In the genomic region with DNA sequence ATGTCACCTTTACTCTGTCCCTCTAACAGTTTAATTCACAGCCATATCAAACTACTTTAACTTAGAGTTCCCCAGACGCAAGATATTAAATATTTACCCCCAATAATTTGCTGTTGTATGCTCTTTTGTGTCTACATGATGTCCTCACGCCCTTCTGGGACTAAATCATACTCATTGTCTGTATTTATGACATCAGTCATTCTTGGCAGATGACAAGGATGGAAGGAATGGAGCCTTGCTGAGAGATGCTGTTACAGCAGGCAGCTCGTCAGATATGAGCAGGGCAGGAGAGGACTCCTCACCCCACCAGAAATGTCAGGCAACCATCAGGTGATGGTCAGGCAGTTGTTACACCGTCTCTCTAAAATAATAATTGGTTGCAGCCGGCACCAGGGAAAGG, we compare ENCODE assay signal across 19 cellular contexts. TPM values are rescaled to one million over a fixed set of nuclear protein-coding genes. Genes with fewer than 3 reads are reported as not detected.
DNase-seq lines count a peak whose midpoint lies in the region; ATAC-seq, FAIRE-seq and TF ChIP-seq lines count a peak whose summit lies in the region.
"Had no signal": no experiment of that assay in that cellular context is flagged by ENCODE, and none has a peak within 500 bp of the region (broad histone marks: within the 10 kb centered on the region; RNA-seq: fewer than 3 reads in every experiment).

No MANE protein-coding gene starts in this region.

- H3K4me3 Mint-ChIP-seq in CD4-positive, CD25-positive, alpha-beta regulatory T cell = no peak overlapping the region
- no peak overlapping the region for H3K4me3 Mint-ChIP-seq in activated T-helper 1 cell treated with anti-CD3 and anti-CD28 coated beads, Interleukin-12 subunit alpha, Interleukin-12 subunit beta, Interleukin-2, Interleukin-4 antibody, amounts not matched to agents 30 ng/mL and 10 ng/mL and 1 ng/mL, durations not matched to agents 14 hours and 24 hours and 36 hours
- H3K4me3 Mint-ChIP-seq in naive thymus-derived CD4-positive, alpha-beta T cell = no peak overlapping the region
- H3K4me3 Mint-ChIP-seq: CD8-positive, alpha-beta T cell had no signal

- H3K9me3 Mint-ChIP-seq in CD4-positive, CD25-positive, alpha-beta regulatory T cell = peaks cover 0 to 2% (median 0%) of the 10 kb centered on the region in 7 donors
- H3K9me3 Mint-ChIP-seq in activated T-helper 1 cell treated with anti-CD3 and anti-CD28 coated beads, Interleukin-12 subunit alpha, Interleukin-12 subunit beta, Interleukin-2, Interleukin-4 antibody, amounts not matched to agents 30 ng/mL and 10 ng/mL and 1 ng/mL, durations not matched to agents 14 hours and 24 hours and 36 hours = no peaks in the 10 kb centered on the region
- no peaks in the 10 kb centered on the region for H3K9me3 Mint-ChIP-seq in naive thymus-derived CD4-positive, alpha-beta T cell
- H3K9me3 Mint-ChIP-seq: CD8-positive, alpha-beta T cell had no signal

- H3K27me3 Mint-ChIP-seq in CD4-positive, CD25-positive, alpha-beta regulatory T cell = no peaks in the 10 kb centered on the region
- H3K27me3 Mint-ChIP-seq in activated T-helper 1 cell treated with anti-CD3 and anti-CD28 coated beads, Interleukin-12 subunit alpha, Interleukin-12 subunit beta, Interleukin-2, Interleukin-4 antibody, amounts not matched to agents 30 ng/mL and 10 ng/mL and 1 ng/mL, durations not matched to agents 14 hours and 24 hours and 36 hours (ENCODE audit: insufficient read depth) = no peaks in the 10 kb centered on the region
- no peaks in the 10 kb centered on the region for H3K27me3 Mint-ChIP-seq in naive thymus-derived CD4-positive, alpha-beta T cell

- no peaks in the 10 kb centered on the region for H3K79me2 ChIP-seq in smooth muscle cell (ENCODE audit: low read depth)

- no peaks in the 10 kb centered on the region for H3K27me3 ChIP-seq in CD4-positive, CD25-positive, alpha-beta regulatory T cell (ENCODE audit: control insufficient read depth, insufficient read depth, low read length)
- no peaks in the 10 kb centered on the region for H3K27me3 ChIP-seq in bronchial epithelial cell (ENCODE audit: control insufficient read depth, insufficient read depth, low read length)
- H3K27me3 ChIP-seq in naive thymus-derived CD4-positive, alpha-beta T cell (ENCODE audit: control insufficient read depth in 2 of 2, insufficient read depth in 2 of 2, low read length in 2 of 2) = no peaks in the 10 kb centered on the region
- H3K27me3 ChIP-seq in smooth muscle cell (ENCODE audit: low read depth) = no peaks in the 10 kb centered on the region
- H3K27me3 ChIP-seq in heart left ventricle = no peaks in the 10 kb centered on the region
- H3K27me3 ChIP-seq: BLaER1 treated with 17β-estradiol and CSF1 and Interleukin-3, amounts not matched to agents 10 nM and 100 nM had no signal

- 94% methylated on average over 5 of the region's 5 CpGs for WGBS in smooth muscle cell (ENCODE audit: low lambda C conversion rate)
- 89 to 95% (median 92%) methylated on average over 5 of the region's 5 CpGs for WGBS in heart left ventricle, 4 donors

- H3K9me3 ChIP-seq in CD4-positive, CD25-positive, alpha-beta regulatory T cell (ENCODE audit: control insufficient read depth in 2 of 2, low read length in 2 of 2) = no peaks in the 10 kb centered on the region
- H3K9me3 ChIP-seq in naive thymus-derived CD4-positive, alpha-beta T cell (ENCODE audit: control insufficient read depth in 2 of 3, low read length in 3 of 3) = no peaks in the 10 kb centered on the region
- H3K9me3 ChIP-seq in smooth muscle cell (replicated peaks; ENCODE audit: low read depth) (no peaks in the 10 kb centered on the region), heart left ventricle (no peaks in the 10 kb centered on the region)
- H3K9me3 ChIP-seq: BLaER1 treated with 17β-estradiol and CSF1 and Interleukin-3, amounts not matched to agents 10 nM and 100 nM; Caco-2 had no signal

- TF ChIP-seq POLR2A in heart left ventricle (IDR thresholded peaks at IDR 0.05) = no peak

- peak overlapping the region; percentile 7 to 83 (median 74) for H3K27ac Mint-ChIP-seq in CD4-positive, CD25-positive, alpha-beta regulatory T cell
- H3K27ac Mint-ChIP-seq in activated T-helper 1 cell treated with anti-CD3 and anti-CD28 coated beads, Interleukin-12 subunit alpha, Interleukin-12 subunit beta, Interleukin-2, Interleukin-4 antibody, amounts not matched to agents 30 ng/mL and 10 ng/mL and 1 ng/mL, durations not matched to agents 14 hours and 24 hours and 36 hours = peak overlapping the region; percentile 1
- H3K27ac Mint-ChIP-seq in naive thymus-derived CD4-positive, alpha-beta T cell = peak overlapping the region in 8 of 9 donors; percentile 2 to 87 (median 32)
- H3K27ac Mint-ChIP-seq: CD8-positive, alpha-beta T cell had no signal

- no peak overlapping the region for H3K4me3 ChIP-seq in CD4-positive, CD25-positive, alpha-beta regulatory T cell (ENCODE audit: low read depth, low read length)
- no peak overlapping the region for H3K4me3 ChIP-seq in bronchial epithelial cell (ENCODE audit: low read depth, low read length)
- no peak overlapping the region for H3K4me3 ChIP-seq in naive thymus-derived CD4-positive, alpha-beta T cell (ENCODE audit: low read length)
- no peak overlapping the region for H3K4me3 ChIP-seq in smooth muscle cell
- no peak overlapping the region for H3K4me3 ChIP-seq in heart left ventricle
- H3K4me3 ChIP-seq: BLaER1 treated with 17β-estradiol and CSF1 and Interleukin-3, amounts not matched to agents 10 nM and 100 nM had no signal

- no peak for FAIRE-seq in bronchial epithelial cell (lab: Jason Lieb, UNC)
- FAIRE-seq: GM12892, GM19239, H54 had no signal

- ATAC-seq in CD4-positive, CD25-positive, alpha-beta regulatory T cell (ENCODE audit: low read depth in 2 of 2) = no peak
- ATAC-seq in naive thymus-derived CD4-positive, alpha-beta T cell = no peak
- no peak for ATAC-seq in heart left ventricle
- ATAC-seq: CD8-positive, alpha-beta T cell; HCT116 had no signal

- intact Hi-C loops in activated T-helper 1 cell treated with anti-CD3 and anti-CD28 coated beads, Interleukin-12 subunit alpha, Interleukin-12 subunit beta, Interleukin-2, Interleukin-4 antibody, amounts not matched to agents 30 ng/mL and 10 ng/mL and 1 ng/mL, durations not matched to agents 14 hours and 24 hours and 36 hours (cut with micrococcal nuclease) = no loop called here
- intact Hi-C loops in naive thymus-derived CD4-positive, alpha-beta T cell (cut with micrococcal nuclease) = no loop called here
- intact Hi-C loops in heart left ventricle (cut with DNase I) = loop anchor here in 1 of 10 donors (5.0 kb wide), 1 partner anchor 33 kb away; no protein-coding TSS in a partner anchor

- H3K4me1 ChIP-seq in CD4-positive, CD25-positive, alpha-beta regulatory T cell (ENCODE audit: control insufficient read depth, insufficient read depth, low read length, poor library complexity, severe bottlenecking) = no peaks in the 10 kb centered on the region
- no peaks in the 10 kb centered on the region for H3K4me1 ChIP-seq in naive thymus-derived CD4-positive, alpha-beta T cell (ENCODE audit: control insufficient read depth in 2 of 2, insufficient read depth in 2 of 2, low read length in 2 of 2)
- H3K4me1 ChIP-seq in smooth muscle cell (ENCODE audit: low read depth) (no peaks in the 10 kb centered on the region), heart left ventricle (peaks cover 0 to 5% (median 0%) of the 10 kb centered on the region in 12 donors)
- H3K4me1 ChIP-seq: Caco-2 had no signal

- peaks cover 49% of the 10 kb centered on the region for H3K36me3 Mint-ChIP-seq in CD4-positive, CD25-positive, alpha-beta regulatory T cell
- H3K36me3 Mint-ChIP-seq in activated T-helper 1 cell treated with anti-CD3 and anti-CD28 coated beads, Interleukin-12 subunit alpha, Interleukin-12 subunit beta, Interleukin-2, Interleukin-4 antibody, amounts not matched to agents 30 ng/mL and 10 ng/mL and 1 ng/mL, durations not matched to agents 14 hours and 24 hours and 36 hours (ENCODE audit: low read depth) = peaks cover 54% of the 10 kb centered on the region
- H3K36me3 Mint-ChIP-seq in naive thymus-derived CD4-positive, alpha-beta T cell = peaks cover 0 to 59% (median 47%) of the 10 kb centered on the region in 5 donors

- H2AFZ ChIP-seq in smooth muscle cell (ENCODE audit: low read depth) = no peak overlapping the region

- peaks cover 21 to 36% (median 22%) of the 10 kb centered on the region in 4 donors for H3K4me1 Mint-ChIP-seq in CD4-positive, CD25-positive, alpha-beta regulatory T cell
- no peaks in the 10 kb centered on the region for H3K4me1 Mint-ChIP-seq in activated T-helper 1 cell treated with anti-CD3 and anti-CD28 coated beads, Interleukin-12 subunit alpha, Interleukin-12 subunit beta, Interleukin-2, Interleukin-4 antibody, amounts not matched to agents 30 ng/mL and 10 ng/mL and 1 ng/mL, durations not matched to agents 14 hours and 24 hours and 36 hours (ENCODE audit: low read depth)
- peaks cover 5 to 48% (median 10%) of the 10 kb centered on the region in 7 donors for H3K4me1 Mint-ChIP-seq in naive thymus-derived CD4-positive, alpha-beta T cell

- POLR2A ChIA-PET in naive thymus-derived CD4-positive, alpha-beta T cell (lab: Charles Lee) = interaction anchor here (2.4 to 3.3 kb wide), 2 partner anchors 10 kb away, joined by 11 to 14 read pairs; no protein-coding TSS in a partner anchor

- no peak overlapping the region for H3K27ac ChIP-seq in CD4-positive, CD25-positive, alpha-beta regulatory T cell (ENCODE audit: insufficient read depth, low read length, poor library complexity, severe bottlenecking)
- no peak overlapping the region for H3K27ac ChIP-seq in naive thymus-derived CD4-positive, alpha-beta T cell (ENCODE audit: low read depth, low read length)
- H3K27ac ChIP-seq in smooth muscle cell (ENCODE audit: low read depth) = no peak overlapping the region
- H3K27ac ChIP-seq in heart left ventricle = no peak overlapping the region
- H3K27ac ChIP-seq: BLaER1 treated with 17β-estradiol and CSF1 and Interleukin-3, amounts not matched to agents 10 nM and 100 nM; HL-60 had no signal

- no peaks in the 10 kb centered on the region for H3F3A ChIP-seq in smooth muscle cell (ENCODE audit: low read depth)

- H3K4me2 ChIP-seq in smooth muscle cell = no peak overlapping the region
- H3K4me2 ChIP-seq: BLaER1 treated with 17β-estradiol and CSF1 and Interleukin-3, amounts not matched to agents 10 nM and 100 nM had no signal

- H3K36me3 ChIP-seq in CD4-positive, CD25-positive, alpha-beta regulatory T cell (ENCODE audit: control insufficient read depth, insufficient read depth, low read length) = peaks cover 72% of the 10 kb centered on the region
- H3K36me3 ChIP-seq in bronchial epithelial cell (ENCODE audit: control insufficient read depth, insufficient read depth, low read length) (no peaks in the 10 kb centered on the region), smooth muscle cell (ENCODE audit: low read depth) (no peaks in the 10 kb centered on the region), heart left ventricle (peaks cover 0 to 86% (median 71%) of the 10 kb centered on the region in 9 donors)
- peaks cover 6 to 51% (median 8%) of the 10 kb centered on the region in 3 experiments for H3K36me3 ChIP-seq in naive thymus-derived CD4-positive, alpha-beta T cell (ENCODE audit: control insufficient read depth in 2 of 3, insufficient read depth in 3 of 3, low read length in 3 of 3)

- TF ChIP-seq CTCF in bronchial epithelial cell (IDR thresholded peaks at IDR 0.05; ENCODE audit: insufficient read depth, low read length, severe bottlenecking) = no peak
- no peak for TF ChIP-seq CTCF in smooth muscle cell (IDR thresholded peaks at IDR 0.05; ENCODE audit: borderline replicate concordance, insufficient read depth, poor library complexity, severe bottlenecking)
- no peak for TF ChIP-seq CTCF in heart left ventricle (IDR thresholded peaks at IDR 0.05)

- CTCF ChIA-PET in naive thymus-derived CD4-positive, alpha-beta T cell (lab: Charles Lee) = interaction anchor here (0.9 kb wide), 1 partner anchor 45 kb away, joined by 3 read pairs; no protein-coding TSS in a partner anchor

- H3K9ac ChIP-seq in smooth muscle cell (ENCODE audit: low read depth) = no peak overlapping the region
- H3K9ac ChIP-seq: BLaER1 treated with 17β-estradiol and CSF1 and Interleukin-3, amounts not matched to agents 10 nM and 100 nM had no signal

- no peak for DNase-seq in CD4-positive, CD25-positive, alpha-beta regulatory T cell
- DNase-seq in activated T-helper 1 cell treated with anti-CD3 and anti-CD28 coated beads, Interleukin-12 subunit alpha, Interleukin-12 subunit beta, Interleukin-2, Interleukin-4 antibody, amounts not matched to agents 30 ng/mL and 10 ng/mL and 1 ng/mL, durations not matched to agents 14 hours and 24 hours and 36 hours (ENCODE audit: low spot score) = no peak
- DNase-seq in bronchial epithelial cell (ENCODE audit: low read depth) = peak; percentile 4
- no peak for DNase-seq in naive thymus-derived CD4-positive, alpha-beta T cell
- DNase-seq in activated CD4-positive, alpha-beta T cell treated with anti-CD3 and anti-CD28 coated beads, Interleukin-2, amount 50 U/mL, for 4 hours = no peak
- DNase-seq in smooth muscle cell (lab: John Stamatoyannopoulos, UW; ENCODE audit: unreplicated experiment) = no peak
- DNase-seq in GOT3 (lab: John Stamatoyannopoulos, UW) = no peak
- DNase-seq in heart left ventricle = no peak
- DNase-seq: ACHN; Caco-2; CD8-positive, alpha-beta T cell; DND-41; GDM1 had no signal

- H4K20me1 ChIP-seq in smooth muscle cell (ENCODE audit: low read depth) = no peaks in the 10 kb centered on the region

RNA-seq across cellular contexts. Expression of a gene that starts 41.8 kb away (rescaled TPM):
- total RNA-seq in CD4-positive, CD25-positive, alpha-beta regulatory T cell = 179 TPM
- polyA plus RNA-seq in CD4-positive, CD25-positive, alpha-beta regulatory T cell = 100 to 1,000 TPM in 1 of 4 donors, 10 to 100 TPM in 3; 85.9 to 107 (median 91.7) TPM
- 117 and 130 TPM in 2 replicates for total RNA-seq in activated T-helper 1 cell treated with anti-CD3 and anti-CD28 coated beads, Interleukin-12 subunit alpha, Interleukin-12 subunit beta, Interleukin-2, Interleukin-4 antibody, amounts not matched to agents 30 ng/mL and 10 ng/mL and 1 ng/mL, durations not matched to agents 14 hours and 24 hours and 36 hours
- total RNA-seq in bronchial epithelial cell (2.1 and 3.5 TPM in 2 replicates), smooth muscle cell (17.7 and 30.0 TPM in 2 replicates), heart left ventricle (10 to 100 TPM; 18.3 to 49.0 (median 28.8) TPM)
- 100 to 1,000 TPM; 104 to 301 (median 182) TPM for total RNA-seq in naive thymus-derived CD4-positive, alpha-beta T cell
- 100 to 1,000 TPM in 1 of 2 donors, 10 to 100 TPM in 1; 73.6 to 101 TPM for polyA plus RNA-seq in naive thymus-derived CD4-positive, alpha-beta T cell
- polyA plus RNA-seq in smooth muscle cell (9.0 and 9.3 TPM in 2 replicates), heart left ventricle (10 to 100 TPM; 22.6 to 23.1 TPM)

RNA-seq across cellular contexts. Expression of a gene that starts 43.5 kb away (rescaled TPM):
- 5.0 TPM for total RNA-seq in CD4-positive, CD25-positive, alpha-beta regulatory T cell
- polyA plus RNA-seq in CD4-positive, CD25-positive, alpha-beta regulatory T cell = 1 to 10 TPM in 1 of 4 donors, under 1 TPM in 3; 0.29 to 1.0 (median 0.63) TPM
- total RNA-seq in activated T-helper 1 cell treated with anti-CD3 and anti-CD28 coated beads, Interleukin-12 subunit alpha, Interleukin-12 subunit beta, Interleukin-2, Interleukin-4 antibody, amounts not matched to agents 30 ng/mL and 10 ng/mL and 1 ng/mL, durations not matched to agents 14 hours and 24 hours and 36 hours = 8.4 and 9.5 TPM in 2 replicates
- total RNA-seq in bronchial epithelial cell (1.3 and 1.5 TPM in 2 replicates), smooth muscle cell (0.18 and 1.3 TPM in 2 replicates), heart left ventricle (1 to 10 TPM; 2.2 to 7.7 (median 6.2) TPM)
- total RNA-seq in naive thymus-derived CD4-positive, alpha-beta T cell = 10 to 100 TPM in 1 of 5 experiments, 1 to 10 TPM in 4; 5.0 to 11.6 (median 7.4) TPM
- polyA plus RNA-seq in naive thymus-derived CD4-positive, alpha-beta T cell = 1 to 10 TPM in 1 of 2 donors, under 1 TPM in 1; 0.82 to 1.0 TPM
- polyA plus RNA-seq in smooth muscle cell (1.3 and 1.6 TPM in 2 replicates), heart left ventricle (1 to 10 TPM; 5.8 to 7.4 TPM)

RNA-seq across cellular contexts. Expression of a gene that starts 43.8 kb away (rescaled TPM):
- total RNA-seq in CD4-positive, CD25-positive, alpha-beta regulatory T cell = 68.2 TPM
- polyA plus RNA-seq in CD4-positive, CD25-positive, alpha-beta regulatory T cell = 10 to 100 TPM; 24.9 to 31.0 (median 27.7) TPM
- total RNA-seq in activated T-helper 1 cell treated with anti-CD3 and anti-CD28 coated beads, Interleukin-12 subunit alpha, Interleukin-12 subunit beta, Interleukin-2, Interleukin-4 antibody, amounts not matched to agents 30 ng/mL and 10 ng/mL and 1 ng/mL, durations not matched to agents 14 hours and 24 hours and 36 hours = 133 and 140 TPM in 2 replicates
- total RNA-seq in bronchial epithelial cell (4.5 and 5.8 TPM in 2 replicates), smooth muscle cell (9.8 and 16.5 TPM in 2 replicates), heart left ventricle (10 to 100 TPM in 1 of 9 donors, 1 to 10 TPM in 8; 2.1 to 16.5 (median 3.9) TPM)
- total RNA-seq in naive thymus-derived CD4-positive, alpha-beta T cell = 100 to 1,000 TPM in 4 of 5 experiments, 10 to 100 TPM in 1; 61.0 to 134 (median 122) TPM
- 10 to 100 TPM; 38.1 to 44.6 TPM for polyA plus RNA-seq in naive thymus-derived CD4-positive, alpha-beta T cell
- polyA plus RNA-seq in smooth muscle cell (26.1 and 38.5 TPM in 2 replicates), heart left ventricle (1 to 10 TPM; 4.3 to 4.4 TPM)

RNA-seq across cellular contexts. Expression of a gene that starts 55.9 kb away (rescaled TPM):
- not detected for total RNA-seq in CD4-positive, CD25-positive, alpha-beta regulatory T cell
- polyA plus RNA-seq in CD4-positive, CD25-positive, alpha-beta regulatory T cell = not detected
- total RNA-seq in activated T-helper 1 cell treated with anti-CD3 and anti-CD28 coated beads, Interleukin-12 subunit alpha, Interleukin-12 subunit beta, Interleukin-2, Interleukin-4 antibody, amounts not matched to agents 30 ng/mL and 10 ng/mL and 1 ng/mL, durations not matched to agents 14 hours and 24 hours and 36 hours = 0.37 and 0.41 TPM in 2 replicates
- 0.13 and 0.53 TPM in 2 replicates for total RNA-seq in bronchial epithelial cell
- under 1 TPM in 2 of 5 experiments, not detected in 3; 0.29 to 0.51 TPM for total RNA-seq in naive thymus-derived CD4-positive, alpha-beta T cell
- polyA plus RNA-seq in naive thymus-derived CD4-positive, alpha-beta T cell = not detected
- 0.22 and 1.5 TPM in 2 replicates for total RNA-seq in smooth muscle cell
- polyA plus RNA-seq in smooth muscle cell = 0.67 and 3.2 TPM in 2 replicates
- total RNA-seq in heart left ventricle = 1 to 10 TPM in 1 of 9 donors, under 1 TPM in 6, not detected in 2; 0.16 to 1.5 (median 0.32) TPM
- 1 to 10 TPM in 1 of 2 donors, under 1 TPM in 1; 0.19 to 1.0 TPM for polyA plus RNA-seq in heart left ventricle
- total RNA-seq: CD8-positive, alpha-beta T cell had no signal

Comparison
In these comparisons a context has a peak if more than half of its experiments do, and no peak if none do; other contexts are left out.
1. H3K27ac Mint-ChIP-seq: peak in every context shown above with its lines; median percentile 74 in CD4-positive, CD25-positive, alpha-beta regulatory T cell; 32 in naive thymus-derived CD4-positive, alpha-beta T cell; 1 in activated T-helper 1 cell treated with anti-CD3 and anti-CD28 coated beads, Interleukin-12 subunit alpha, Interleukin-12 subunit beta, Interleukin-2, Interleukin-4 antibody, amounts not matched to agents 30 ng/mL and 10 ng/mL and 1 ng/mL, durations not matched to agents 14 hours and 24 hours and 36 hours.